Comparison of ENCODE assay signal across 10 cellular contexts in genomic region chr16:79997257-79997656, GRCh38.
DNase-seq lines count a peak whose midpoint lies in the region; ATAC-seq, FAIRE-seq and TF ChIP-seq lines count a peak whose summit lies in the region.
"Had no signal": no experiment of that assay in that cellular context is flagged by ENCODE, and none has a peak within 500 bp of the region (broad histone marks: within the 10 kb centered on the region; RNA-seq: fewer than 3 reads in every experiment).

No MANE protein-coding gene starts in this region.

- no peak for DNase-seq in BE2C
- peak; percentile 26 for DNase-seq in GM12865 (ENCODE audit: low read depth)
- peak; percentile 51 for DNase-seq in SK-MEL-5 (ENCODE audit: low read depth, low spot score)
- no peak for DNase-seq in keratinocyte (ENCODE audit: low read depth, low spot score)
- no peak for DNase-seq in GM12892 (ENCODE audit: insufficient read length)
- no peak for DNase-seq in stimulated activated CD4-positive, alpha-beta T cell treated with anti-CD3 and anti-CD28 coated beads, Interleukin-4, amount 100 ng/mL, for 1 hour
- DNase-seq: stimulated activated naive B cell treated with anti-CD40 and anti-IgM and Interleukin-4, amounts not matched to agents 10 μg/mL and 1 μg/mL and 100 μg/mL, for 72 hours had no signal

- FAIRE-seq in keratinocyte (lab: Jason Lieb, UNC), result no peak
- no peak for FAIRE-seq in GM12892 (lab: Jason Lieb, UNC)

- H3K4me2 ChIP-seq in keratinocyte (ENCODE audit: control insufficient read depth, extremely low read depth, insufficient read depth, low read depth, low read length), result no peak overlapping the region

- H3K4me1 ChIP-seq in BE2C (no peaks in the 10 kb centered on the region), keratinocyte (ENCODE audit: control insufficient read depth, extremely low read depth, insufficient read depth, low read length) (no peaks in the 10 kb centered on the region)

- H3K36me3 ChIP-seq in BE2C (no peaks in the 10 kb centered on the region), keratinocyte (ENCODE audit: control insufficient read depth in 2 of 2, extremely low read depth in 1 of 2, insufficient read depth in 2 of 2, low read length in 2 of 2) (no peaks in the 10 kb centered on the region)

- TF ChIP-seq CTCF in BE2C (IDR thresholded peaks at IDR 0.05; ENCODE audit: low read depth, low read length) (peak; percentile 10; the same call in 1 of the 2 replicates), GM12865 (IDR thresholded peaks at IDR 0.05; ENCODE audit: insufficient read depth, low read depth, low read length, missing control alignments) (peak; percentile 38), keratinocyte (optimal IDR thresholded peaks at IDR 0.05 in 1 of 3, IDR thresholded peaks at IDR 0.05 in 1 of 3, conservative IDR thresholded peaks at IDR 0.05 in 1 of 3; ENCODE audit: extremely low read depth in 1 of 3, insufficient read depth in 2 of 3, low read length in 3 of 3) (peak; percentile 52 to 69 (median 54))

- no peaks in the 10 kb centered on the region for H3K27me3 ChIP-seq in BE2C
- no peaks in the 10 kb centered on the region for H3K27me3 ChIP-seq in keratinocyte (ENCODE audit: control insufficient read depth, extremely low read depth, insufficient read depth, low read length)

- dilution Hi-C loops in keratinocyte (cut with MboI; ENCODE audit: extremely low pct_ligation_motif_present, low sequenced_read_pairs), result no loop called here

- no peak overlapping the region for H3K27ac ChIP-seq in keratinocyte (ENCODE audit: control insufficient read depth, insufficient read depth, low read length)
- H3K27ac ChIP-seq: VCaP had no signal

- H4K20me1 ChIP-seq in keratinocyte (ENCODE audit: control insufficient read depth, extremely low read depth, insufficient read depth, low read length), result no peaks in the 10 kb centered on the region

- no peaks in the 10 kb centered on the region for H3K9me1 ChIP-seq in keratinocyte (ENCODE audit: control insufficient read depth, extremely low read depth, insufficient read depth, low read length)

- peaks cover 4% of the 10 kb centered on the region for H3K9me3 ChIP-seq in BE2C
- H3K9me3 ChIP-seq in keratinocyte (ENCODE audit: control insufficient read depth, low read depth, low read length), result no peaks in the 10 kb centered on the region

- no peak overlapping the region for H2AFZ ChIP-seq in keratinocyte (ENCODE audit: control insufficient read depth, low read length)

- no peak for ATAC-seq in HG03565 (IDR thresholded peaks at IDR 0.05; ENCODE audit: unreplicated experiment)
- ATAC-seq in GM18502 (IDR thresholded peaks at IDR 0.05; ENCODE audit: poor library complexity, unreplicated experiment), result no peak
- ATAC-seq: stimulated activated naive B cell treated with anti-CD40 and anti-IgM and Interleukin-4, amounts not matched to agents 10 μg/mL and 1 μg/mL and 100 μg/mL, for 72 hours had no signal

- H3K9ac ChIP-seq in keratinocyte (ENCODE audit: control insufficient read depth, extremely low read depth, insufficient read depth, low read length), result no peak overlapping the region

- no peak for TF ChIP-seq POLR2A in GM12892 (IDR thresholded peaks at IDR 0.05; ENCODE audit: low read depth, low read length)

- H3K4me3 ChIP-seq in BE2C (ENCODE audit: low read depth, low read length) (no peak overlapping the region), GM12865 (ENCODE audit: low read depth, low read length) (no peak overlapping the region), keratinocyte (ENCODE audit: control insufficient read depth in 2 of 3, extremely low read depth in 1 of 3, insufficient read depth in 2 of 3, low read depth in 1 of 3, low read length in 3 of 3) (no peak overlapping the region)

- no peaks in the 10 kb centered on the region for H3K79me2 ChIP-seq in keratinocyte (ENCODE audit: control insufficient read depth, insufficient read depth, low read length)

- in situ Hi-C loops in SK-MEL-5 (cut with HindIII; ENCODE audit: low pct_unique_long_range_greater_than_20kb, low sequenced_read_pairs), result no loop called here

Comparison
In these comparisons a context has a peak if more than half of its experiments do, and no peak if none do; other contexts are left out.
1. DNase-seq: peak in GM12865 (single experiment) and SK-MEL-5 (single experiment); none in BE2C (single experiment), keratinocyte (single experiment), GM12892 (single experiment) and stimulated activated CD4-positive, alpha-beta T cell treated with anti-CD3 and anti-CD28 coated beads, Interleukin-4, amount 100 ng/mL, for 1 hour (single experiment).
2. Peak in every context shown above with its lines, with median percentiles within 50 percentile points of each other: CTCF ChIP-seq.